In genomic region chr16:83473109-83473508, GRCh38 we compare ENCODE assay signal across 2 cellular contexts.
TF ChIP-seq lines count a peak whose summit lies in the region.

No MANE protein-coding gene starts in this region.

TF ChIP-seq in A549, 52 proteins besides CTCF, POLR2A, EP300 and RAD21:
- no peak for TF ChIP-seq HOXB13 (CRISPR knock-in tag; IDR thresholded peaks at IDR 0.05; ENCODE audit: low read depth)
- TF ChIP-seq MAFK (IDR thresholded peaks at IDR 0.05; ENCODE audit: partially characterized antibody), result peak; percentile 8

TF ChIP-seq in liver, 16 proteins besides CTCF, POLR2A, EP300 and RAD21:
- no peak for TF ChIP-seq SP1 (IDR thresholded peaks at IDR 0.05)
- peak; percentile 94 for TF ChIP-seq FOXA2 (IDR thresholded peaks at IDR 0.05)
- TF ChIP-seq, protein P1, sequence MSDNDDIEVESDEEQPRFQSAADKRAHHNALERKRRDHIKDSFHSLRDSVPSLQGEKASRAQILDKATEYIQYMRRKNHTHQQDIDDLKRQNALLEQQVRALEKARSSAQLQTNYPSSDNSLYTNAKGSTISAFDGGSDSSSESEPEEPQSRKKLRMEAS (IDR thresholded peaks at IDR 0.05), result peak; percentile 92
- TF ChIP-seq ZBTB33 (IDR thresholded peaks at IDR 0.05), result peak; percentile 53
- TF ChIP-seq FOXA1 (IDR thresholded peaks at IDR 0.05), result peak; percentile 90
- TF ChIP-seq TAF1 (conservative IDR thresholded peaks at IDR 0.05), result no peak
- peak; percentile 70 for TF ChIP-seq YY1 (IDR thresholded peaks at IDR 0.05)
- no peak for TF ChIP-seq HNF4G (IDR thresholded peaks at IDR 0.05)
- TF ChIP-seq, protein P2, sequence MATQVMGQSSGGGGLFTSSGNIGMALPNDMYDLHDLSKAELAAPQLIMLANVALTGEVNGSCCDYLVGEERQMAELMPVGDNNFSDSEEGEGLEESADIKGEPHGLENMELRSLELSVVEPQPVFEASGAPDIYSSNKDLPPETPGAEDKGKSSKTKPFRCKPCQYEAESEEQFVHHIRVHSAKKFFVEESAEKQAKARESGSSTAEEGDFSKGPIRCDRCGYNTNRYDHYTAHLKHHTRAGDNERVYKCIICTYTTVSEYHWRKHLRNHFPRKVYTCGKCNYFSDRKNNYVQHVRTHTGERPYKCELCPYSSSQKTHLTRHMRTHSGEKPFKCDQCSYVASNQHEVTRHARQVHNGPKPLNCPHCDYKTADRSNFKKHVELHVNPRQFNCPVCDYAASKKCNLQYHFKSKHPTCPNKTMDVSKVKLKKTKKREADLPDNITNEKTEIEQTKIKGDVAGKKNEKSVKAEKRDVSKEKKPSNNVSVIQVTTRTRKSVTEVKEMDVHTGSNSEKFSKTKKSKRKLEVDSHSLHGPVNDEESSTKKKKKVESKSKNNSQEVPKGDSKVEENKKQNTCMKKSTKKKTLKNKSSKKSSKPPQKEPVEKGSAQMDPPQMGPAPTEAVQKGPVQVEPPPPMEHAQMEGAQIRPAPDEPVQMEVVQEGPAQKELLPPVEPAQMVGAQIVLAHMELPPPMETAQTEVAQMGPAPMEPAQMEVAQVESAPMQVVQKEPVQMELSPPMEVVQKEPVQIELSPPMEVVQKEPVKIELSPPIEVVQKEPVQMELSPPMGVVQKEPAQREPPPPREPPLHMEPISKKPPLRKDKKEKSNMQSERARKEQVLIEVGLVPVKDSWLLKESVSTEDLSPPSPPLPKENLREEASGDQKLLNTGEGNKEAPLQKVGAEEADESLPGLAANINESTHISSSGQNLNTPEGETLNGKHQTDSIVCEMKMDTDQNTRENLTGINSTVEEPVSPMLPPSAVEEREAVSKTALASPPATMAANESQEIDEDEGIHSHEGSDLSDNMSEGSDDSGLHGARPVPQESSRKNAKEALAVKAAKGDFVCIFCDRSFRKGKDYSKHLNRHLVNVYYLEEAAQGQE (IDR thresholded peaks at IDR 0.05), result peak; percentile 58
- no peak for TF ChIP-seq NR2F2 (IDR thresholded peaks at IDR 0.05)
- TF ChIP-seq, protein P3, sequence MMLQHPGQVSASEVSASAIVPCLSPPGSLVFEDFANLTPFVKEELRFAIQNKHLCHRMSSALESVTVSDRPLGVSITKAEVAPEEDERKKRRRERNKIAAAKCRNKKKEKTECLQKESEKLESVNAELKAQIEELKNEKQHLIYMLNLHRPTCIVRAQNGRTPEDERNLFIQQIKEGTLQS (IDR thresholded peaks at IDR 0.05), result no peak
- peak; percentile 11 to 58 for TF ChIP-seq HNF4A (conservative IDR thresholded peaks at IDR 0.05)
- TF ChIP-seq EGR1 (IDR thresholded peaks at IDR 0.05; ENCODE audit: low read depth in 2 of 2), result no peak
- TF ChIP-seq RXRA (IDR thresholded peaks at IDR 0.05), result peak in 1 of 2 donors; percentile 68
- peak in 1 of 2 donors; percentile 44 for TF ChIP-seq GABPA (IDR thresholded peaks at IDR 0.05 in 1 of 2, conservative IDR thresholded peaks at IDR 0.05 in 1 of 2)
- TF ChIP-seq JUND (IDR thresholded peaks at IDR 0.05), result peak in 1 of 2 donors; percentile 46
